ENCODE assay signal across 21 cellular contexts in the genomic region with DNA sequence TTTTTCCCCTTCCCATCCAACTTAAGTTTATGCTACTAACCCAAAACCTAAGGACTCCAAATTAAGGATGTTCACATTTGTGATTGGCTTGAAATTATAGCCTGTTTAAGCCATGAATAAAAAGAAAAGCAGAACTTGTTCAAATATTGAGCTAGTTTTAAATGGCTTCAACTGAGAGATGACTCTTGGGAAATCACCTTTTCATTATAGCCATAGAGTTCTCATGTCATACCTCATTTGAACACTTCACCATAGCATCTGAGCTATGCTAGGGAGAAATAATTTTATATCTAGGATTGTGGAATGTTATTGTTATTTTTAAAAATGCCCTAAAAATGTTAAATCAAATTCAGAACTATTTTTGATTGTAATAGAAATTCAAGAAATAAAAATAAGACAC.
A peak's percentile ranks its signal among the peaks of the same experiment; 100 is the strongest.
DNase-seq lines count a peak whose midpoint lies in the region; ATAC-seq, FAIRE-seq and TF ChIP-seq lines count a peak whose summit lies in the region.
"Had no signal": no experiment of that assay in that cellular context is flagged by ENCODE, and none has a peak within 500 bp of the region (broad histone marks: within the 10 kb centered on the region; RNA-seq: fewer than 3 reads in every experiment).

No MANE protein-coding gene starts in this region.

- FAIRE-seq in GM12878 (lab: Jason Lieb, UNC) = no peak
- FAIRE-seq: A549, G401.6, GM12892, GM18507, GM19239 had no signal

- TF ChIP-seq POLR2A in GM12878 (IDR thresholded peaks at IDR 0.05; ENCODE audit: low read depth, low read length) = no peak

- CTCF ChIA-PET in GM12878 (lab: Yijun Ruan, JAX) = interaction anchor here (3.5 kb wide), 1 partner anchor 14 kb away, joined by 19 read pairs; no protein-coding TSS in a partner anchor

- DNase-seq in GM12878 (ENCODE audit: low read depth, low spot score) (no peak), NCI-H2029 (lab: John Stamatoyannopoulos, UW) (no peak), SKM-1 treated with dmso at 0.1 percent for 144 hours (lab: John Stamatoyannopoulos, UW; ENCODE audit: unreplicated experiment) (no peak)
- DNase-seq in stimulated activated CD4-positive, alpha-beta T cell treated with anti-CD3 and anti-CD28 coated beads, Interleukin-4, amount 100 ng/mL, for 24 hours = no peak
- DNase-seq: AML-193; Caco-2; Calu3; CD4-positive, alpha-beta T cell; CD8-positive, alpha-beta T cell; DMS79 treated with DMSO at 0.1 percent for 48 hours; GF-D8 had no signal

- ATAC-seq in GM18868 (IDR thresholded peaks at IDR 0.05; ENCODE audit: unreplicated experiment) (peak; percentile 58), HG02852 (IDR thresholded peaks at IDR 0.05; ENCODE audit: unreplicated experiment) (peak; percentile 44), GM12878 (no peak)
- ATAC-seq: A549; CD8-positive, alpha-beta T cell had no signal

- no peak overlapping the region for H3K4me2 ChIP-seq in GM12878 (ENCODE audit: control insufficient read depth, insufficient read depth)
- H3K4me2 ChIP-seq: A549; BLaER1 treated with 17β-estradiol and CSF1 and Interleukin-3, amounts not matched to agents 10 nM and 100 nM had no signal

- intact Hi-C loops in GM12878 (cut with micrococcal nuclease; ENCODE audit: unreplicated experiment) = no loop called here

- no peak for TF ChIP-seq RAD21 in GM12878 (IDR thresholded peaks at IDR 0.05; ENCODE audit: insufficient read depth, low read depth, low read length)

- no peak overlapping the region for H3K27ac ChIP-seq in GM12878 (ENCODE audit: control insufficient read depth, insufficient read depth)
- H3K27ac ChIP-seq: 22Rv1; A549; BLaER1 treated with 17β-estradiol and CSF1 and Interleukin-3, amounts not matched to agents 10 nM and 100 nM; C4-2B had no signal

- RAD21 ChIA-PET in GM12878 (lab: Charles Lee; ENCODE audit: unreplicated experiment) = no interaction called here

- H4K20me1 ChIP-seq in GM12878 (ENCODE audit: control insufficient read depth, insufficient read depth) = no peaks in the 10 kb centered on the region
- H4K20me1 ChIP-seq: BLaER1 treated with 17β-estradiol and CSF1 and Interleukin-3, amounts not matched to agents 10 nM and 100 nM had no signal

- H2AFZ ChIP-seq in GM12878 (ENCODE audit: control insufficient read depth, low read depth, low read length) = no peak overlapping the region

- in situ Hi-C loops in GM12878 (cut with MboI) = no loop called here

- no peak overlapping the region for H3K9ac ChIP-seq in GM12878 (ENCODE audit: control insufficient read depth, insufficient read depth, low read length)
- H3K9ac ChIP-seq: BLaER1 treated with 17β-estradiol and CSF1 and Interleukin-3, amounts not matched to agents 10 nM and 100 nM had no signal

- H3K36me3 ChIP-seq in GM12878 (ENCODE audit: control insufficient read depth in 2 of 2, insufficient read depth in 2 of 2, low read length in 1 of 2) = no peaks in the 10 kb centered on the region
- H3K36me3 ChIP-seq: BLaER1 treated with 17β-estradiol and CSF1 and Interleukin-3, amounts not matched to agents 10 nM and 100 nM had no signal

- SMC1A ChIA-PET in GM12878 (lab: Charles Lee; ENCODE audit: uncharacterized antibody, unreplicated experiment) = interaction anchor here (1.1 kb wide), 1 partner anchor 15 kb away, joined by 7 read pairs; no protein-coding TSS in a partner anchor

- no TSS peak for BruUV-seq in GM12878 (replicated peaks; lab: Mats Ljungman, UMichigan)

- H3K4me3 ChIP-seq in GM12878 = no peak overlapping the region
- H3K4me3 ChIP-seq: A549; BLaER1 treated with 17β-estradiol and CSF1 and Interleukin-3, amounts not matched to agents 10 nM and 100 nM had no signal

- TF ChIP-seq CTCF in GM12878 (IDR thresholded peaks at IDR 0.05 in 2 of 3, conservative IDR thresholded peaks at IDR 0.05 in 1 of 3; ENCODE audit: control insufficient read depth in 2 of 3, extremely low read depth in 1 of 3, insufficient read depth in 1 of 3, low read depth in 3 of 3, low read length in 3 of 3) = no peak

- H3K9me3 ChIP-seq in GM12878 (replicated peaks; ENCODE audit: control insufficient read depth, insufficient read depth, low read length) = no peaks in the 10 kb centered on the region
- H3K9me3 ChIP-seq: A549; BLaER1 treated with 17β-estradiol and CSF1 and Interleukin-3, amounts not matched to agents 10 nM and 100 nM; Caco-2 had no signal

- TF ChIP-seq EP300 in GM12878 (IDR thresholded peaks at IDR 0.05; ENCODE audit: borderline replicate concordance in 1 of 2, control insufficient read depth in 1 of 2, low read depth in 2 of 2, low read length in 2 of 2) = no peak

- no peaks in the 10 kb centered on the region; a peak in 1 of 4 replicates for H3K27me3 ChIP-seq in GM12878 (replicated peaks in 1 of 2; ENCODE audit: control insufficient read depth in 2 of 2, insufficient read depth in 2 of 2, low read length in 1 of 2)
- H3K27me3 ChIP-seq: BLaER1 treated with 17β-estradiol and CSF1 and Interleukin-3, amounts not matched to agents 10 nM and 100 nM had no signal

- no peaks in the 10 kb centered on the region for H3K79me2 ChIP-seq in GM12878 (ENCODE audit: control insufficient read depth, insufficient read depth, low read length)

- H3K4me1 ChIP-seq in GM12878 (ENCODE audit: control insufficient read depth, insufficient read depth, low read length) = no peaks in the 10 kb centered on the region
- H3K4me1 ChIP-seq: A549; BLaER1 treated with 17β-estradiol and CSF1 and Interleukin-3, amounts not matched to agents 10 nM and 100 nM; Caco-2 had no signal

- POLR2A ChIA-PET in GM12878 (lab: Charles Lee) = no interaction called here

TF ChIP-seq in GM12878, 131 proteins besides CTCF, POLR2A, EP300 and RAD21:
- TF ChIP-seq, protein P1, sequence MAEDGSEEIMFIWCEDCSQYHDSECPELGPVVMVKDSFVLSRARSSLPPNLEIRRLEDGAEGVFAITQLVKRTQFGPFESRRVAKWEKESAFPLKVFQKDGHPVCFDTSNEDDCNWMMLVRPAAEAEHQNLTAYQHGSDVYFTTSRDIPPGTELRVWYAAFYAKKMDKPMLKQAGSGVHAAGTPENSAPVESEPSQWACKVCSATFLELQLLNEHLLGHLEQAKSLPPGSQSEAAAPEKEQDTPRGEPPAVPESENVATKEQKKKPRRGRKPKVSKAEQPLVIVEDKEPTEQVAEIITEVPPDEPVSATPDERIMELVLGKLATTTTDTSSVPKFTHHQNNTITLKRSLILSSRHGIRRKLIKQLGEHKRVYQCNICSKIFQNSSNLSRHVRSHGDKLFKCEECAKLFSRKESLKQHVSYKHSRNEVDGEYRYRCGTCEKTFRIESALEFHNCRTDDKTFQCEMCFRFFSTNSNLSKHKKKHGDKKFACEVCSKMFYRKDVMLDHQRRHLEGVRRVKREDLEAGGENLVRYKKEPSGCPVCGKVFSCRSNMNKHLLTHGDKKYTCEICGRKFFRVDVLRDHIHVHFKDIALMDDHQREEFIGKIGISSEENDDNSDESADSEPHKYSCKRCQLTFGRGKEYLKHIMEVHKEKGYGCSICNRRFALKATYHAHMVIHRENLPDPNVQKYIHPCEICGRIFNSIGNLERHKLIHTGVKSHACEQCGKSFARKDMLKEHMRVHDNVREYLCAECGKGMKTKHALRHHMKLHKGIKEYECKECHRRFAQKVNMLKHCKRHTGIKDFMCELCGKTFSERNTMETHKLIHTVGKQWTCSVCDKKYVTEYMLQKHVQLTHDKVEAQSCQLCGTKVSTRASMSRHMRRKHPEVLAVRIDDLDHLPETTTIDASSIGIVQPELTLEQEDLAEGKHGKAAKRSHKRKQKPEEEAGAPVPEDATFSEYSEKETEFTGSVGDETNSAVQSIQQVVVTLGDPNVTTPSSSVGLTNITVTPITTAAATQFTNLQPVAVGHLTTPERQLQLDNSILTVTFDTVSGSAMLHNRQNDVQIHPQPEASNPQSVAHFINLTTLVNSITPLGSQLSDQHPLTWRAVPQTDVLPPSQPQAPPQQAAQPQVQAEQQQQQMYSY (CRISPR knock-in tag; IDR thresholded peaks at IDR 0.05) = no peak
- no peak for TF ChIP-seq RCOR1 (conservative IDR thresholded peaks at IDR 0.05; ENCODE audit: low read depth, low read length)
- TF ChIP-seq ZNF217 (IDR thresholded peaks at IDR 0.05) = no peak
- TF ChIP-seq JUNB (IDR thresholded peaks at IDR 0.05) = peak; percentile 40
- TF ChIP-seq EED (IDR thresholded peaks at IDR 0.05; ENCODE audit: low read depth) = no peak
- TF ChIP-seq, protein P2, sequence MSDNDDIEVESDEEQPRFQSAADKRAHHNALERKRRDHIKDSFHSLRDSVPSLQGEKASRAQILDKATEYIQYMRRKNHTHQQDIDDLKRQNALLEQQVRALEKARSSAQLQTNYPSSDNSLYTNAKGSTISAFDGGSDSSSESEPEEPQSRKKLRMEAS (IDR thresholded peaks at IDR 0.05; ENCODE audit: low read depth, low read length) = no peak
